In the genomic region with DNA sequence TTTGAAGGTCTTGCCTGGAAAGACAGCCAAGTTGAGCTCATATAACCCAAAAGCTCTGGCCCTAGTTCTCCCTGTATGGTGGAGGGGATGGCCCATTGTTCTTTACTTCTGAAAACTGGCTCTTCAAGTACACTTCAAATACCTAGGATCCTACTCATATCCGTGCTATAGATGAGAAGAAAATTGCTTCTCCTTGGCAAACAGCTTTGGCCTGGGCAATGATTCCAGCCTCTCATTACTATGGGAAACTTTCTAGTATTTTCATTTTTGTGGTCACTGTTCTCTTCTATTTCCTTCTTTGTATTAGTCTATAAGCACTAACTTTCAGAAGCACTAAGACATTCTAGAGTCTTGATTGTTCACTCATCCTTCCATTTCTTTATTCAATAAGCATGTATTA, we compare ENCODE assay signal across 16 cellular contexts.
"Had no signal": no experiment of that assay in that cellular context is flagged by ENCODE, and none has a peak within 500 bp of the region (broad histone marks: within the 10 kb centered on the region; RNA-seq: fewer than 3 reads in every experiment).

No MANE protein-coding gene starts in this region.

- H3K36me3 ChIP-seq: gastroesophageal sphincter, prostate gland, right lobe of liver, upper lobe of right lung had no signal

- ATAC-seq: gastroesophageal sphincter; natural killer cell treated with Interleukin-12 subunit alpha and Interleukin-12 subunit beta and Interleukin-15 and Interleukin-18, amount 100 ng/mL, for 72 hours; right lobe of liver; stimulated activated naive CD8-positive, alpha-beta T cell treated with anti-CD3 and anti-CD28 coated beads, Interleukin-15, Interleukin-2, amounts not matched to agents 100 U/mL and 50 U/mL, for 24 hours had no signal

- H3K27me3 ChIP-seq: gastroesophageal sphincter, right lobe of liver, upper lobe of right lung had no signal

- DNase-seq: activated CD4-positive, alpha-beta T cell treated with anti-CD3 and anti-CD28 coated beads, Interleukin-2, amount 50 U/mL, for 4 hours; activated CD4-positive, CD25-positive, alpha-beta regulatory T cell treated with anti-CD3 and anti-CD28 coated beads, Interleukin-2, amount 50 U/mL, for 72 hours; activated naive CD4-positive, alpha-beta T cell treated with anti-CD3 and anti-CD28 coated beads, Interleukin-2, amount 50 U/mL, for 16 hours; activated T-cell treated with anti-CD3 and anti-CD28 coated beads, Interleukin-2, amount 50 U/mL, for 1 hour; islet precursor cell; left ventricle myocardium inferior; mesenchymal stem cell; nucleus accumbens; right lobe of liver; stimulated activated CD4-positive, alpha-beta T cell treated with anti-CD3 and anti-CD28 coated beads, Interleukin-2, amount 100 ng/mL, for 48 hours; stimulated activated naive CD8-positive, alpha-beta T cell treated with anti-CD3 and anti-CD28 coated beads, Interleukin-15, Interleukin-2, amounts not matched to agents 100 U/mL and 50 U/mL, for 24 hours; T-helper 2 cell; upper lobe of right lung had no signal

- H3K27ac ChIP-seq: gastroesophageal sphincter, left ventricle myocardium inferior, prostate gland, right lobe of liver, upper lobe of right lung had no signal

- H3K4me3 ChIP-seq: gastroesophageal sphincter, left ventricle myocardium inferior, prostate gland, right lobe of liver, upper lobe of right lung had no signal

- H3K4me1 ChIP-seq: gastroesophageal sphincter, left ventricle myocardium inferior, prostate gland, upper lobe of right lung had no signal

- H3K9me3 ChIP-seq: gastroesophageal sphincter, left ventricle myocardium inferior, prostate gland, right lobe of liver, upper lobe of right lung had no signal
